In the genomic region with DNA sequence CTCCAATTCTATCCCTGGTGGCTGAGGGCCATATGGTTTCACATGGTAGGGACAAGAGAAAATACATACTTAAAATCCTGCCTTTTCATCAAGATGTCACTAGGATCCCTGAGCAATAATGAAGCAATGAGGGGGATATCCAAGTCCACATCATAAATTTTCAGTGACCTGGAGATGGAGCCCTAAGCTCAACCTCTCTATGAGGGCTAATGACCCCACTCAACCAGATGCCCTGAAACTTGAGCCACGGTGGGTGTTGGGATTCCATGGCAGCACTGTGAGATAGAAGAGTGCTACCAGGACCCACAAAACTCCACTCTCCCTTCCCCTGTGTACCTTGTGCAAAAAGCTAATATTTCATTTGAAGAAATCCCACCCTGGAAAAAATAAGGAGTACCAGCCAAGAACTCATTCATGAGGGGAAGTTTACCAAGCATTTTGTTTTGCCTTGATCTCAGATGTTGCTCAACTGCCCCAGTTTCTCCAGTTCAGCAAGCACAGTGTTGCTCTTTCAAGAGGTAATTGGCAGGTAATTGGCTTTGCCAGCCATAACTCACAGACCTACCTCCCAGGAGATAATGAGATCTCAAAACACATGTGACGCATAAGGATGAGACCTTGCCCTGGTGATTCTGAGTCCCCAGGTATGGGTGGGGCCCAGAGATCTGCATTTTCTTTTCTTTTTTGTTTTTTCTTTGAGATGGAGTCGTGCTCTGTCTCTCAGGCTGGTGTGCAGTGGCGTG, we compare ENCODE assay signal across 1 cellular context.
TF ChIP-seq lines count a peak whose summit lies in the region.

No MANE protein-coding gene starts in this region.

TF ChIP-seq in K562, 482 proteins besides CTCF, POLR2A, EP300 and RAD21 (continued from another document):
- TF ChIP-seq, protein P1, sequence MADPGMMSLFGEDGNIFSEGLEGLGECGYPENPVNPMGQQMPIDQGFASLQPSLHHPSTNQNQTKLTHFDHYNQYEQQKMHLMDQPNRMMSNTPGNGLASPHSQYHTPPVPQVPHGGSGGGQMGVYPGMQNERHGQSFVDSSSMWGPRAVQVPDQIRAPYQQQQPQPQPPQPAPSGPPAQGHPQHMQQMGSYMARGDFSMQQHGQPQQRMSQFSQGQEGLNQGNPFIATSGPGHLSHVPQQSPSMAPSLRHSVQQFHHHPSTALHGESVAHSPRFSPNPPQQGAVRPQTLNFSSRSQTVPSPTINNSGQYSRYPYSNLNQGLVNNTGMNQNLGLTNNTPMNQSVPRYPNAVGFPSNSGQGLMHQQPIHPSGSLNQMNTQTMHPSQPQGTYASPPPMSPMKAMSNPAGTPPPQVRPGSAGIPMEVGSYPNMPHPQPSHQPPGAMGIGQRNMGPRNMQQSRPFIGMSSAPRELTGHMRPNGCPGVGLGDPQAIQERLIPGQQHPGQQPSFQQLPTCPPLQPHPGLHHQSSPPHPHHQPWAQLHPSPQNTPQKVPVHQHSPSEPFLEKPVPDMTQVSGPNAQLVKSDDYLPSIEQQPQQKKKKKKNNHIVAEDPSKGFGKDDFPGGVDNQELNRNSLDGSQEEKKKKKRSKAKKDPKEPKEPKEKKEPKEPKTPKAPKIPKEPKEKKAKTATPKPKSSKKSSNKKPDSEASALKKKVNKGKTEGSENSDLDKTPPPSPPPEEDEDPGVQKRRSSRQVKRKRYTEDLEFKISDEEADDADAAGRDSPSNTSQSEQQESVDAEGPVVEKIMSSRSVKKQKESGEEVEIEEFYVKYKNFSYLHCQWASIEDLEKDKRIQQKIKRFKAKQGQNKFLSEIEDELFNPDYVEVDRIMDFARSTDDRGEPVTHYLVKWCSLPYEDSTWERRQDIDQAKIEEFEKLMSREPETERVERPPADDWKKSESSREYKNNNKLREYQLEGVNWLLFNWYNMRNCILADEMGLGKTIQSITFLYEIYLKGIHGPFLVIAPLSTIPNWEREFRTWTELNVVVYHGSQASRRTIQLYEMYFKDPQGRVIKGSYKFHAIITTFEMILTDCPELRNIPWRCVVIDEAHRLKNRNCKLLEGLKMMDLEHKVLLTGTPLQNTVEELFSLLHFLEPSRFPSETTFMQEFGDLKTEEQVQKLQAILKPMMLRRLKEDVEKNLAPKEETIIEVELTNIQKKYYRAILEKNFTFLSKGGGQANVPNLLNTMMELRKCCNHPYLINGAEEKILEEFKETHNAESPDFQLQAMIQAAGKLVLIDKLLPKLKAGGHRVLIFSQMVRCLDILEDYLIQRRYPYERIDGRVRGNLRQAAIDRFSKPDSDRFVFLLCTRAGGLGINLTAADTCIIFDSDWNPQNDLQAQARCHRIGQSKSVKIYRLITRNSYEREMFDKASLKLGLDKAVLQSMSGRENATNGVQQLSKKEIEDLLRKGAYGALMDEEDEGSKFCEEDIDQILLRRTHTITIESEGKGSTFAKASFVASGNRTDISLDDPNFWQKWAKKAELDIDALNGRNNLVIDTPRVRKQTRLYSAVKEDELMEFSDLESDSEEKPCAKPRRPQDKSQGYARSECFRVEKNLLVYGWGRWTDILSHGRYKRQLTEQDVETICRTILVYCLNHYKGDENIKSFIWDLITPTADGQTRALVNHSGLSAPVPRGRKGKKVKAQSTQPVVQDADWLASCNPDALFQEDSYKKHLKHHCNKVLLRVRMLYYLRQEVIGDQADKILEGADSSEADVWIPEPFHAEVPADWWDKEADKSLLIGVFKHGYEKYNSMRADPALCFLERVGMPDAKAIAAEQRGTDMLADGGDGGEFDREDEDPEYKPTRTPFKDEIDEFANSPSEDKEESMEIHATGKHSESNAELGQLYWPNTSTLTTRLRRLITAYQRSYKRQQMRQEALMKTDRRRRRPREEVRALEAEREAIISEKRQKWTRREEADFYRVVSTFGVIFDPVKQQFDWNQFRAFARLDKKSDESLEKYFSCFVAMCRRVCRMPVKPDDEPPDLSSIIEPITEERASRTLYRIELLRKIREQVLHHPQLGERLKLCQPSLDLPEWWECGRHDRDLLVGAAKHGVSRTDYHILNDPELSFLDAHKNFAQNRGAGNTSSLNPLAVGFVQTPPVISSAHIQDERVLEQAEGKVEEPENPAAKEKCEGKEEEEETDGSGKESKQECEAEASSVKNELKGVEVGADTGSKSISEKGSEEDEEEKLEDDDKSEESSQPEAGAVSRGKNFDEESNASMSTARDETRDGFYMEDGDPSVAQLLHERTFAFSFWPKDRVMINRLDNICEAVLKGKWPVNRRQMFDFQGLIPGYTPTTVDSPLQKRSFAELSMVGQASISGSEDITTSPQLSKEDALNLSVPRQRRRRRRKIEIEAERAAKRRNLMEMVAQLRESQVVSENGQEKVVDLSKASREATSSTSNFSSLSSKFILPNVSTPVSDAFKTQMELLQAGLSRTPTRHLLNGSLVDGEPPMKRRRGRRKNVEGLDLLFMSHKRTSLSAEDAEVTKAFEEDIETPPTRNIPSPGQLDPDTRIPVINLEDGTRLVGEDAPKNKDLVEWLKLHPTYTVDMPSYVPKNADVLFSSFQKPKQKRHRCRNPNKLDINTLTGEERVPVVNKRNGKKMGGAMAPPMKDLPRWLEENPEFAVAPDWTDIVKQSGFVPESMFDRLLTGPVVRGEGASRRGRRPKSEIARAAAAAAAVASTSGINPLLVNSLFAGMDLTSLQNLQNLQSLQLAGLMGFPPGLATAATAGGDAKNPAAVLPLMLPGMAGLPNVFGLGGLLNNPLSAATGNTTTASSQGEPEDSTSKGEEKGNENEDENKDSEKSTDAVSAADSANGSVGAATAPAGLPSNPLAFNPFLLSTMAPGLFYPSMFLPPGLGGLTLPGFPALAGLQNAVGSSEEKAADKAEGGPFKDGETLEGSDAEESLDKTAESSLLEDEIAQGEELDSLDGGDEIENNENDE (IDR thresholded peaks at IDR 0.05; ENCODE audit: low read depth, low read length): no peak
- TF ChIP-seq TRIM28 (IDR thresholded peaks at IDR 0.05) (no peak), ARHGAP35 (IDR thresholded peaks at IDR 0.05; ENCODE audit: partially characterized antibody) (no peak), E2F3 (CRISPR knock-in tag; IDR thresholded peaks at IDR 0.05) (no peak), NUFIP1 (IDR thresholded peaks at IDR 0.05; ENCODE audit: partially characterized antibody) (no peak), STAG1 (CRISPR knock-in tag; IDR thresholded peaks at IDR 0.05; ENCODE audit: borderline replicate concordance) (no peak), POLR3A (IDR thresholded peaks at IDR 0.05; ENCODE audit: borderline replicate concordance, extremely low read depth, insufficient read depth, insufficient read length) (no peak)
- TF ChIP-seq, protein P2, sequence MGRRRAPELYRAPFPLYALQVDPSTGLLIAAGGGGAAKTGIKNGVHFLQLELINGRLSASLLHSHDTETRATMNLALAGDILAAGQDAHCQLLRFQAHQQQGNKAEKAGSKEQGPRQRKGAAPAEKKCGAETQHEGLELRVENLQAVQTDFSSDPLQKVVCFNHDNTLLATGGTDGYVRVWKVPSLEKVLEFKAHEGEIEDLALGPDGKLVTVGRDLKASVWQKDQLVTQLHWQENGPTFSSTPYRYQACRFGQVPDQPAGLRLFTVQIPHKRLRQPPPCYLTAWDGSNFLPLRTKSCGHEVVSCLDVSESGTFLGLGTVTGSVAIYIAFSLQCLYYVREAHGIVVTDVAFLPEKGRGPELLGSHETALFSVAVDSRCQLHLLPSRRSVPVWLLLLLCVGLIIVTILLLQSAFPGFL (CRISPR knock-in tag; IDR thresholded peaks at IDR 0.05): no peak
